Comparison of ENCODE assay signal across 6 cellular contexts in the genomic region with DNA sequence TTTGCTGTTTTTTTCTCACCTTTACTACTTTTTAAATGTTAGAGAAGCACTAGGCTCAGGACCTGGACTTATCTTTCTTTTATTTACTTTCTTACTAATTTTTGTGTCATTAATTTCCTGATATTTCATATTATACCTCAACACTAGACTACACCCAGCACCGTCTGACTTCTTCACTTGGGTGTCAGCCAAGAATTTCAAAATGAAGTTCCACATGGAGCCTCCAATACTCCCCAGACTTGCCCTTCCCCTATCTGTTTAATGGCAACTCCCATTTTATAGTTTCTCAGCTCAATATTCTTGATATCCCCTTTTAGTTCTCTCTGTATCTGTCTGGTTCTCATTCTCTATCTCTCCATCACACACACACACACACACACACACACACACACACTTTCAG.
DNase-seq lines count a peak whose midpoint lies in the region; ATAC-seq, FAIRE-seq and TF ChIP-seq lines count a peak whose summit lies in the region.
"Not testable (repeated sequence)": the region's sequence is repeated elsewhere in the genome, so short reads cannot be mapped to it uniquely, and the experiment has no call there.

No MANE protein-coding gene starts in this region.

- CTCF ChIA-PET in HEK293 (lab: Yijun Ruan, JAX): interaction anchor here (0.6 kb wide), 2 partner anchors 288 to 599 kb away, joined by 3 read pairs; no protein-coding TSS in a partner anchor
- CTCF ChIA-PET in PC-3 (lab: Charles Lee): not testable (repeated sequence)

- H3K9me3 Mint-ChIP-seq in activated naive CD4-positive, alpha-beta T cell treated with anti-CD3 and anti-CD28 coated beads, Interleukin-2, amount 50 U/mL, for 24 hours; mesothelial cell of epicardium; osteocyte (ENCODE audit: unreplicated experiment): not testable (repeated sequence)

- H3K4me2 ChIP-seq in PC-3 (ENCODE audit: low read length): not testable (repeated sequence)

- H3K4me3 ChIP-seq in HEK293 (ENCODE audit: low read depth, low read length); PC-3 (ENCODE audit: low read length); bronchial epithelial cell (ENCODE audit: low read depth, low read length): not testable (repeated sequence)

- H3K36me3 ChIP-seq in HEK293 (ENCODE audit: control insufficient read depth in 2 of 2, insufficient read depth in 1 of 2, low read length in 2 of 2); PC-3 (ENCODE audit: low read depth, low read length); bronchial epithelial cell (ENCODE audit: control insufficient read depth, insufficient read depth, low read length): not testable (repeated sequence)

- not testable (repeated sequence) for BruUV-seq in PC-3 (replicated peaks; lab: Mats Ljungman, UMichigan)

- not testable (repeated sequence) for H3F3A ChIP-seq in PC-3 (ENCODE audit: low read length, unreplicated experiment)

- intact Hi-C loops in PC-3 (cut with micrococcal nuclease): not testable (repeated sequence)

- not testable (repeated sequence) for H3K9ac ChIP-seq in PC-3 (ENCODE audit: low read length)

- H3K9me3 ChIP-seq in HEK293 (ENCODE audit: control insufficient read depth, insufficient read depth, low read depth, low read length); PC-3 (ENCODE audit: low read length): not testable (repeated sequence)

- H4K20me1 ChIP-seq in PC-3 (ENCODE audit: low read length): not testable (repeated sequence)

- H3K27ac Mint-ChIP-seq in activated naive CD4-positive, alpha-beta T cell treated with anti-CD3 and anti-CD28 coated beads, Interleukin-2, amount 50 U/mL, for 24 hours: peak overlapping the region; percentile 30
- H3K27ac Mint-ChIP-seq in mesothelial cell of epicardium (peak overlapping the region; percentile 52), osteocyte (ENCODE audit: unreplicated experiment) (peak overlapping the region; percentile 56)

- H3K27me3 Mint-ChIP-seq in activated naive CD4-positive, alpha-beta T cell treated with anti-CD3 and anti-CD28 coated beads, Interleukin-2, amount 50 U/mL, for 24 hours; mesothelial cell of epicardium (ENCODE audit: low read depth); osteocyte (ENCODE audit: unreplicated experiment): not testable (repeated sequence)

- H3K27me3 ChIP-seq in PC-3 (ENCODE audit: low read length); bronchial epithelial cell (ENCODE audit: control insufficient read depth, insufficient read depth, low read length): not testable (repeated sequence)

- FAIRE-seq in bronchial epithelial cell (lab: Jason Lieb, UNC): not testable (repeated sequence)

- H3K9me2 ChIP-seq in PC-3 (replicated peaks; ENCODE audit: low read length): not testable (repeated sequence)

- H3K4me3 Mint-ChIP-seq in activated naive CD4-positive, alpha-beta T cell treated with anti-CD3 and anti-CD28 coated beads, Interleukin-2, amount 50 U/mL, for 24 hours; mesothelial cell of epicardium; osteocyte (ENCODE audit: unreplicated experiment): not testable (repeated sequence)

- H2AFZ ChIP-seq in PC-3 (ENCODE audit: low read length): not testable (repeated sequence)

- DNase-seq in PC-3: peak; percentile 51
- DNase-seq in bronchial epithelial cell (ENCODE audit: low read depth): peak; percentile 46
- DNase-seq in mesothelial cell of epicardium (ENCODE audit: low spot score in 2 of 2, unreplicated experiment in 2 of 2); osteocyte (ENCODE audit: extremely low spot score, unreplicated experiment): not testable (repeated sequence)

- H3K36me3 Mint-ChIP-seq in activated naive CD4-positive, alpha-beta T cell treated with anti-CD3 and anti-CD28 coated beads, Interleukin-2, amount 50 U/mL, for 24 hours; mesothelial cell of epicardium: not testable (repeated sequence)
- H3K36me3 Mint-ChIP-seq in osteocyte (ENCODE audit: unreplicated experiment): peaks cover 24% of the 10 kb centered on the region

- ATAC-seq in PC-3: not testable (repeated sequence)

- not testable (repeated sequence) for H3K79me2 ChIP-seq in PC-3 (ENCODE audit: low read length)

- H3K27ac ChIP-seq in HEK293 (ENCODE audit: extremely low read depth, low read depth, low read length); PC-3 (ENCODE audit: low read length): not testable (repeated sequence)

- TF ChIP-seq CTCF in HEK293 (tag by site-specific recombination; IDR thresholded peaks at IDR 0.05); PC-3 (conservative IDR thresholded peaks at IDR 0.05; ENCODE audit: low read depth, low read length); bronchial epithelial cell (IDR thresholded peaks at IDR 0.05; ENCODE audit: insufficient read depth, low read length, severe bottlenecking); mesothelial cell of epicardium (IDR thresholded peaks at IDR 0.05; ENCODE audit: unreplicated experiment); osteocyte (IDR thresholded peaks at IDR 0.05): not testable (repeated sequence)

- not testable (repeated sequence) for H3K4me1 ChIP-seq in HEK293 (ENCODE audit: control insufficient read depth, insufficient read depth, low read length); PC-3 (ENCODE audit: insufficient read depth, low read length)

- H3K4me1 Mint-ChIP-seq in activated naive CD4-positive, alpha-beta T cell treated with anti-CD3 and anti-CD28 coated beads, Interleukin-2, amount 50 U/mL, for 24 hours: not testable (repeated sequence)
- H3K4me1 Mint-ChIP-seq in mesothelial cell of epicardium (peaks cover 16% of the 10 kb centered on the region), osteocyte (ENCODE audit: unreplicated experiment) (peaks cover 36% of the 10 kb centered on the region)

- POLR2A ChIA-PET in HEK293 (lab: Yijun Ruan, JAX); PC-3 (lab: Charles Lee; ENCODE audit: unreplicated experiment): not testable (repeated sequence)

TF ChIP-seq in HEK293, 187 proteins besides CTCF, POLR2A, EP300 and RAD21:
- TF ChIP-seq, protein P1, sequence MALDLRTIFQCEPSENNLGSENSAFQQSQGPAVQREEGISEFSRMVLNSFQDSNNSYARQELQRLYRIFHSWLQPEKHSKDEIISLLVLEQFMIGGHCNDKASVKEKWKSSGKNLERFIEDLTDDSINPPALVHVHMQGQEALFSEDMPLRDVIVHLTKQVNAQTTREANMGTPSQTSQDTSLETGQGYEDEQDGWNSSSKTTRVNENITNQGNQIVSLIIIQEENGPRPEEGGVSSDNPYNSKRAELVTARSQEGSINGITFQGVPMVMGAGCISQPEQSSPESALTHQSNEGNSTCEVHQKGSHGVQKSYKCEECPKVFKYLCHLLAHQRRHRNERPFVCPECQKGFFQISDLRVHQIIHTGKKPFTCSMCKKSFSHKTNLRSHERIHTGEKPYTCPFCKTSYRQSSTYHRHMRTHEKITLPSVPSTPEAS (tag by site-specific recombination; IDR thresholded peaks at IDR 0.05): 0 out of 2 replicates have a peak, but pooled peaks have one; percentile 15
